Comparison of ENCODE assay signal across 15 cellular contexts in genomic region chr22:49334976-49335375, GRCh38.
A peak's percentile ranks its signal among the peaks of the same experiment; 100 is the strongest.
DNase-seq lines count a peak whose midpoint lies in the region; TF ChIP-seq lines count a peak whose summit lies in the region.
"Had no signal": no experiment of that assay in that cellular context is flagged by ENCODE, and none has a peak within 500 bp of the region (broad histone marks: within the 10 kb centered on the region; RNA-seq: fewer than 3 reads in every experiment).

No MANE protein-coding gene starts in this region.

- H3K27ac ChIP-seq in esophagus muscularis mucosa (replicated peaks in 1 of 4) (no peak overlapping the region), OCI-LY7 (ENCODE audit: low read depth, low read length, poor library complexity, severe bottlenecking) (no peak overlapping the region)

- H3K9me3 Mint-ChIP-seq in neural crest cell (no peaks in the 10 kb centered on the region), type B pancreatic cell (no peaks in the 10 kb centered on the region)

- peaks cover 0 to 53% (median 0%) of the 10 kb centered on the region in 4 donors for H3K27me3 ChIP-seq in esophagus muscularis mucosa

- no peak overlapping the region for H3K4me3 Mint-ChIP-seq in neural crest cell
- no peak overlapping the region for H3K4me3 Mint-ChIP-seq in type B pancreatic cell
- H3K4me3 Mint-ChIP-seq: CD4-positive, CD25-positive, alpha-beta regulatory T cell had no signal

- CTCF ChIA-PET in OCI-LY7 (lab: Charles Lee; ENCODE audit: unreplicated experiment), result no interaction called here

- H3K36me3 ChIP-seq in esophagus muscularis mucosa, result no peaks in the 10 kb centered on the region
- H3K36me3 ChIP-seq in OCI-LY7 (ENCODE audit: insufficient read depth, low read length), result no peaks in the 10 kb centered on the region

- POLR2A ChIA-PET in OCI-LY7 (lab: Charles Lee), result no interaction called here

- H3K4me1 ChIP-seq in esophagus muscularis mucosa (no peaks in the 10 kb centered on the region), OCI-LY7 (ENCODE audit: insufficient read depth, low read length, poor library complexity, severe bottlenecking) (no peaks in the 10 kb centered on the region)

- no peaks in the 10 kb centered on the region for H4K20me1 ChIP-seq in OCI-LY7 (ENCODE audit: insufficient read depth, low read length)

- H3K4me2 ChIP-seq in OCI-LY7 (ENCODE audit: low read length), result no peak overlapping the region

- TF ChIP-seq CTCF in GM13977 (IDR thresholded peaks at IDR 0.05; ENCODE audit: extremely low read depth, insufficient read depth, missing control alignments), result no peak
- TF ChIP-seq CTCF in esophagus muscularis mucosa (IDR thresholded peaks at IDR 0.05), result no peak
- no peak for TF ChIP-seq CTCF in neural crest cell (conservative IDR thresholded peaks at IDR 0.05)
- TF ChIP-seq CTCF in type B pancreatic cell (conservative IDR thresholded peaks at IDR 0.05), result no peak
- TF ChIP-seq CTCF in OCI-LY7 (conservative IDR thresholded peaks at IDR 0.05; ENCODE audit: low read length), result no peak

- H3K4me1 Mint-ChIP-seq in neural crest cell (peaks cover 16% of the 10 kb centered on the region), type B pancreatic cell (ENCODE audit: unreplicated experiment) (no peaks in the 10 kb centered on the region)
- H3K4me1 Mint-ChIP-seq: CD4-positive, CD25-positive, alpha-beta regulatory T cell had no signal

- TF ChIP-seq POLR2A in esophagus muscularis mucosa (IDR thresholded peaks at IDR 0.05; ENCODE audit: low read depth), result no peak

- H3K4me3 ChIP-seq in esophagus muscularis mucosa (no peak overlapping the region), OCI-LY7 (ENCODE audit: low read depth, low read length, poor library complexity, severe bottlenecking) (no peak overlapping the region)

- H2AFZ ChIP-seq in OCI-LY7 (ENCODE audit: low read length), result no peak overlapping the region

- in situ Hi-C loops in GM13977 (cut with MboI; ENCODE audit: low pct_unique_long_range_greater_than_20kb, low sequenced_read_pairs, unreplicated experiment), result no loop called here

- no TSS peak for BruUV-seq in OCI-LY7 (replicated peaks; lab: Mats Ljungman, UMichigan)

- H3K9me3 ChIP-seq in esophagus muscularis mucosa, result peaks cover 0 to 8% (median 0%) of the 10 kb centered on the region in 4 donors
- no peaks in the 10 kb centered on the region for H3K9me3 ChIP-seq in OCI-LY7 (ENCODE audit: low read length)

- no peaks in the 10 kb centered on the region for H3K9me2 ChIP-seq in OCI-LY7 (ENCODE audit: insufficient read depth, low read length)

- H3K27ac Mint-ChIP-seq in neural crest cell (ENCODE audit: unreplicated experiment), result peak overlapping the region; percentile 62
- no peak overlapping the region for H3K27ac Mint-ChIP-seq in type B pancreatic cell
- H3K27ac Mint-ChIP-seq: CD4-positive, CD25-positive, alpha-beta regulatory T cell had no signal

- DNase-seq in GM13977 (ENCODE audit: low spot score) (peak; percentile 4), esophagus muscularis mucosa (ENCODE audit: extremely low spot score) (peak; percentile 89), neural crest cell (ENCODE audit: low read depth, low spot score) (no peak), type B pancreatic cell (ENCODE audit: extremely low spot score, unreplicated experiment) (peak; percentile 59), OCI-LY7 (ENCODE audit: low spot score) (no peak), DMS79 (lab: John Stamatoyannopoulos, UW) (no peak), DMS153 (lab: John Stamatoyannopoulos, UW) (no peak)
- DNase-seq: Calu3; CD4-positive, CD25-positive, alpha-beta regulatory T cell; DND-41; GF-D8; HCEC 1CT; NCI-H1417 treated with DMSO at 0.1 percent for 48 hours; NCI-H2029; SHP77 treated with DMSO at 0.1 percent for 48 hours had no signal

- 84% methylated on average over 10 of the region's 10 CpGs for WGBS in esophagus muscularis mucosa

- H3K79me2 ChIP-seq in OCI-LY7 (ENCODE audit: insufficient read depth, low read depth, low read length), result no peaks in the 10 kb centered on the region

- intact Hi-C loops in esophagus muscularis mucosa (cut with DNase I) (no loop called here), OCI-LY7 (cut with micrococcal nuclease; ENCODE audit: unreplicated experiment) (no loop called here)

- no peaks in the 10 kb centered on the region for H3K36me3 Mint-ChIP-seq in neural crest cell (ENCODE audit: low read depth)
- no peaks in the 10 kb centered on the region for H3K36me3 Mint-ChIP-seq in type B pancreatic cell
- H3K36me3 Mint-ChIP-seq: CD4-positive, CD25-positive, alpha-beta regulatory T cell had no signal

- H3K27me3 Mint-ChIP-seq in neural crest cell (ENCODE audit: low read depth) (no peaks in the 10 kb centered on the region), type B pancreatic cell (peaks cover 31% of the 10 kb centered on the region)

- TF ChIP-seq EP300 in esophagus muscularis mucosa (IDR thresholded peaks at IDR 0.05), result no peak

Comparison
In these comparisons a context has a peak if more than half of its experiments do, and no peak if none do; other contexts are left out.
1. DNase-seq: peak in GM13977 (single experiment), esophagus muscularis mucosa (single experiment) and type B pancreatic cell (single experiment); none in neural crest cell (single experiment), OCI-LY7 (single experiment), DMS79 (single experiment) and DMS153 (single experiment).